8 cellular contexts compared by ENCODE assay signal in genomic region chr1:225191199-225191753, GRCh38.
"Had no signal": no experiment of that assay in that cellular context is flagged by ENCODE, and none has a peak within 500 bp of the region (broad histone marks: within the 10 kb centered on the region; RNA-seq: fewer than 3 reads in every experiment).

No MANE protein-coding gene starts in this region.

- DNase-seq: GDM1, GF-D8 had no signal

- FAIRE-seq: G401.6, GM12878, GM12891, GM12892, GM18507, GM19239 had no signal

- H3K4me3 ChIP-seq: GM12878 had no signal

- ATAC-seq: GM12878 had no signal
